Comparison of ENCODE assay signal across 1 cellular context in genomic region chr2:70188460-70188859, GRCh38.
A peak's percentile ranks its signal among the peaks of the same experiment; 100 is the strongest.
TF ChIP-seq lines count a peak whose summit lies in the region.

No MANE protein-coding gene starts in this region.

TF ChIP-seq in HepG2, 621 proteins besides CTCF, POLR2A, EP300 and RAD21 (continued from another document and continues in another):
- peak; percentile 66; the same call in 1 of the 2 replicates for TF ChIP-seq ZNF792 (CRISPR knock-in tag; IDR thresholded peaks at IDR 0.05)
- peak; percentile 18; the same call in 1 of the 2 replicates for TF ChIP-seq TBX3 (IDR thresholded peaks at IDR 0.05; ENCODE audit: borderline replicate concordance)
- TF ChIP-seq NRL (CRISPR knock-in tag; IDR thresholded peaks at IDR 0.05; ENCODE audit: borderline replicate concordance): no peak
- no peak for TF ChIP-seq ZNF446 (CRISPR knock-in tag; IDR thresholded peaks at IDR 0.05)
- TF ChIP-seq ZNF460 (CRISPR knock-in tag; IDR thresholded peaks at IDR 0.05; ENCODE audit: borderline replicate concordance): no peak
- peak; percentile 68 for TF ChIP-seq PHF21A (CRISPR knock-in tag; IDR thresholded peaks at IDR 0.05)
- no peak for TF ChIP-seq NR2F1 (CRISPR knock-in tag; IDR thresholded peaks at IDR 0.05)
- no peak for TF ChIP-seq HNRNPLL (IDR thresholded peaks at IDR 0.05; ENCODE audit: low read depth, low read length, poor library complexity, severe bottlenecking)
- TF ChIP-seq ZKSCAN1 (IDR thresholded peaks at IDR 0.05; ENCODE audit: low read length): no peak
- TF ChIP-seq, protein P1, sequence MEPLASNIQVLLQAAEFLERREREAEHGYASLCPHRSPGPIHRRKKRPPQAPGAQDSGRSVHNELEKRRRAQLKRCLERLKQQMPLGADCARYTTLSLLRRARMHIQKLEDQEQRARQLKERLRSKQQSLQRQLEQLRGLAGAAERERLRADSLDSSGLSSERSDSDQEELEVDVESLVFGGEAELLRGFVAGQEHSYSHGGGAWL (CRISPR knock-in tag; IDR thresholded peaks at IDR 0.05): no peak
- no peak for TF ChIP-seq ZNF296 (CRISPR knock-in tag; conservative IDR thresholded peaks at IDR 0.05)
- TF ChIP-seq ZC3H4 (CRISPR knock-in tag; IDR thresholded peaks at IDR 0.05; ENCODE audit: borderline replicate concordance): no peak
- TF ChIP-seq ZNF343 (CRISPR knock-in tag; IDR thresholded peaks at IDR 0.05): no peak
- no peak for TF ChIP-seq ZUFSP (CRISPR knock-in tag; IDR thresholded peaks at IDR 0.05; ENCODE audit: borderline replicate concordance)
- TF ChIP-seq, protein P2, sequence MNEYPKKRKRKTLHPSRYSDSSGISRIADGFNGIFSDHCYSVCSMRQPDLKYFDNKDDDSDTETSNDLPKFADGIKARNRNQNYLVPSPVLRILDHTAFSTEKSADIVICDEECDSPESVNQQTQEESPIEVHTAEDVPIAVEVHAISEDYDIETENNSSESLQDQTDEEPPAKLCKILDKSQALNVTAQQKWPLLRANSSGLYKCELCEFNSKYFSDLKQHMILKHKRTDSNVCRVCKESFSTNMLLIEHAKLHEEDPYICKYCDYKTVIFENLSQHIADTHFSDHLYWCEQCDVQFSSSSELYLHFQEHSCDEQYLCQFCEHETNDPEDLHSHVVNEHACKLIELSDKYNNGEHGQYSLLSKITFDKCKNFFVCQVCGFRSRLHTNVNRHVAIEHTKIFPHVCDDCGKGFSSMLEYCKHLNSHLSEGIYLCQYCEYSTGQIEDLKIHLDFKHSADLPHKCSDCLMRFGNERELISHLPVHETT (CRISPR knock-in tag; conservative IDR thresholded peaks at IDR 0.05): 0 out of 2 replicates have a peak, but pooled peaks have one; percentile 29
- TF ChIP-seq JUND (CRISPR knock-in tag; IDR thresholded peaks at IDR 0.05): peak; percentile 57; the same call in 1 of the 2 replicates
- no peak for TF ChIP-seq ZFP37 (CRISPR knock-in tag; IDR thresholded peaks at IDR 0.05; ENCODE audit: borderline replicate concordance)
- no peak for TF ChIP-seq SRSF4 (IDR thresholded peaks at IDR 0.05; ENCODE audit: low read depth, low read length, poor library complexity, severe bottlenecking)
- TF ChIP-seq ZNF703 (CRISPR knock-in tag; IDR thresholded peaks at IDR 0.05; ENCODE audit: borderline replicate concordance): no peak
- no peak for TF ChIP-seq ZNF670 (CRISPR knock-in tag; IDR thresholded peaks at IDR 0.05; ENCODE audit: borderline replicate concordance)
- TF ChIP-seq DNMT1 (CRISPR knock-in tag; IDR thresholded peaks at IDR 0.05): no peak
- TF ChIP-seq, protein P3, sequence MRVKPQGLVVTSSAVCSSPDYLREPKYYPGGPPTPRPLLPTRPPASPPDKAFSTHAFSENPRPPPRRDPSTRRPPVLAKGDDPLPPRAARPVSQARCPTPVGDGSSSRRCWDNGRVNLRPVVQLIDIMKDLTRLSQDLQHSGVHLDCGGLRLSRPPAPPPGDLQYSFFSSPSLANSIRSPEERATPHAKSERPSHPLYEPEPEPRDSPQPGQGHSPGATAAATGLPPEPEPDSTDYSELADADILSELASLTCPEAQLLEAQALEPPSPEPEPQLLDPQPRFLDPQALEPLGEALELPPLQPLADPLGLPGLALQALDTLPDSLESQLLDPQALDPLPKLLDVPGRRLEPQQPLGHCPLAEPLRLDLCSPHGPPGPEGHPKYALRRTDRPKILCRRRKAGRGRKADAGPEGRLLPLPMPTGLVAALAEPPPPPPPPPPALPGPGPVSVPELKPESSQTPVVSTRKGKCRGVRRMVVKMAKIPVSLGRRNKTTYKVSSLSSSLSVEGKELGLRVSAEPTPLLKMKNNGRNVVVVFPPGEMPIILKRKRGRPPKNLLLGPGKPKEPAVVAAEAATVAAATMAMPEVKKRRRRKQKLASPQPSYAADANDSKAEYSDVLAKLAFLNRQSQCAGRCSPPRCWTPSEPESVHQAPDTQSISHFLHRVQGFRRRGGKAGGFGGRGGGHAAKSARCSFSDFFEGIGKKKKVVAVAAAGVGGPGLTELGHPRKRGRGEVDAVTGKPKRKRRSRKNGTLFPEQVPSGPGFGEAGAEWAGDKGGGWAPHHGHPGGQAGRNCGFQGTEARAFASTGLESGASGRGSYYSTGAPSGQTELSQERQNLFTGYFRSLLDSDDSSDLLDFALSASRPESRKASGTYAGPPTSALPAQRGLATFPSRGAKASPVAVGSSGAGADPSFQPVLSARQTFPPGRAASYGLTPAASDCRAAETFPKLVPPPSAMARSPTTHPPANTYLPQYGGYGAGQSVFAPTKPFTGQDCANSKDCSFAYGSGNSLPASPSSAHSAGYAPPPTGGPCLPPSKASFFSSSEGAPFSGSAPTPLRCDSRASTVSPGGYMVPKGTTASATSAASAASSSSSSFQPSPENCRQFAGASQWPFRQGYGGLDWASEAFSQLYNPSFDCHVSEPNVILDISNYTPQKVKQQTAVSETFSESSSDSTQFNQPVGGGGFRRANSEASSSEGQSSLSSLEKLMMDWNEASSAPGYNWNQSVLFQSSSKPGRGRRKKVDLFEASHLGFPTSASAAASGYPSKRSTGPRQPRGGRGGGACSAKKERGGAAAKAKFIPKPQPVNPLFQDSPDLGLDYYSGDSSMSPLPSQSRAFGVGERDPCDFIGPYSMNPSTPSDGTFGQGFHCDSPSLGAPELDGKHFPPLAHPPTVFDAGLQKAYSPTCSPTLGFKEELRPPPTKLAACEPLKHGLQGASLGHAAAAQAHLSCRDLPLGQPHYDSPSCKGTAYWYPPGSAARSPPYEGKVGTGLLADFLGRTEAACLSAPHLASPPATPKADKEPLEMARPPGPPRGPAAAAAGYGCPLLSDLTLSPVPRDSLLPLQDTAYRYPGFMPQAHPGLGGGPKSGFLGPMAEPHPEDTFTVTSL (CRISPR knock-in tag; IDR thresholded peaks at IDR 0.05; ENCODE audit: borderline replicate concordance): peak; percentile 84; the same call in 1 of the 2 replicates
- TF ChIP-seq, protein P4, sequence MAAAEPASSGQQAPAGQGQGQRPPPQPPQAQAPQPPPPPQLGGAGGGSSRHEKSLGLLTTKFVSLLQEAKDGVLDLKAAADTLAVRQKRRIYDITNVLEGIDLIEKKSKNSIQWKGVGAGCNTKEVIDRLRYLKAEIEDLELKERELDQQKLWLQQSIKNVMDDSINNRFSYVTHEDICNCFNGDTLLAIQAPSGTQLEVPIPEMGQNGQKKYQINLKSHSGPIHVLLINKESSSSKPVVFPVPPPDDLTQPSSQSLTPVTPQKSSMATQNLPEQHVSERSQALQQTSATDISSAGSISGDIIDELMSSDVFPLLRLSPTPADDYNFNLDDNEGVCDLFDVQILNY (CRISPR knock-in tag; conservative IDR thresholded peaks at IDR 0.05): no peak
- TF ChIP-seq IKZF4 (CRISPR knock-in tag; IDR thresholded peaks at IDR 0.05; ENCODE audit: borderline replicate concordance, low read depth, not compliant biosample characterization): no peak
- peak; percentile 78 for TF ChIP-seq RCOR2 (CRISPR knock-in tag; IDR thresholded peaks at IDR 0.05)
- no peak for TF ChIP-seq RFXANK (CRISPR knock-in tag; IDR thresholded peaks at IDR 0.05)
- no peak for TF ChIP-seq RFX1 (IDR thresholded peaks at IDR 0.05)
- TF ChIP-seq, protein P5, sequence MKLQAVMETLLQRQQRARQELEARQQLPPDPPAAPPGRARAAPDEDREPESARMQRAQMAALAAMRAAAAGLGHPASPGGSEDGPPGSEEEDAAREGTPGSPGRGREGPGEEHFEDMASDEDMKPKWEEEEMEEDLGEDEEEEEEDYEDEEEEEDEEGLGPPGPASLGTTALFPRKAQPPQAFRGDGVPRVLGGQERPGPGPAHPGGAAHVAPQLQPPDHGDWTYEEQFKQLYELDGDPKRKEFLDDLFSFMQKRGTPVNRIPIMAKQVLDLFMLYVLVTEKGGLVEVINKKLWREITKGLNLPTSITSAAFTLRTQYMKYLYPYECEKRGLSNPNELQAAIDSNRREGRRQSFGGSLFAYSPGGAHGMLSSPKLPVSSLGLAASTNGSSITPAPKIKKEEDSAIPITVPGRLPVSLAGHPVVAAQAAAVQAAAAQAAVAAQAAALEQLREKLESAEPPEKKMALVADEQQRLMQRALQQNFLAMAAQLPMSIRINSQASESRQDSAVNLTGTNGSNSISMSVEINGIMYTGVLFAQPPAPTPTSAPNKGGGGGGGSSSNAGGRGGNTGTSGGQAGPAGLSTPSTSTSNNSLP (IDR thresholded peaks at IDR 0.05; ENCODE audit: low read depth, low read length): peak; percentile 86
- TF ChIP-seq NR2F2 (IDR thresholded peaks at IDR 0.05; ENCODE audit: borderline replicate concordance, low read depth): no peak
- no peak for TF ChIP-seq BCLAF1 (IDR thresholded peaks at IDR 0.05)
- no peak for TF ChIP-seq SP140L (CRISPR knock-in tag; IDR thresholded peaks at IDR 0.05; ENCODE audit: borderline replicate concordance)
- TF ChIP-seq ATF7 (IDR thresholded peaks at IDR 0.05): peak; percentile 66
- TF ChIP-seq ATF7 (CRISPR knock-in tag; IDR thresholded peaks at IDR 0.05): no peak
- TF ChIP-seq, protein P6, sequence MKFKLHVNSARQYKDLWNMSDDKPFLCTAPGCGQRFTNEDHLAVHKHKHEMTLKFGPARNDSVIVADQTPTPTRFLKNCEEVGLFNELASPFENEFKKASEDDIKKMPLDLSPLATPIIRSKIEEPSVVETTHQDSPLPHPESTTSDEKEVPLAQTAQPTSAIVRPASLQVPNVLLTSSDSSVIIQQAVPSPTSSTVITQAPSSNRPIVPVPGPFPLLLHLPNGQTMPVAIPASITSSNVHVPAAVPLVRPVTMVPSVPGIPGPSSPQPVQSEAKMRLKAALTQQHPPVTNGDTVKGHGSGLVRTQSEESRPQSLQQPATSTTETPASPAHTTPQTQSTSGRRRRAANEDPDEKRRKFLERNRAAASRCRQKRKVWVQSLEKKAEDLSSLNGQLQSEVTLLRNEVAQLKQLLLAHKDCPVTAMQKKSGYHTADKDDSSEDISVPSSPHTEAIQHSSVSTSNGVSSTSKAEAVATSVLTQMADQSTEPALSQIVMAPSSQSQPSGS (CRISPR knock-in tag; IDR thresholded peaks at IDR 0.05): peak; percentile 78; the same call in 1 of the 2 replicates
- no peak for TF ChIP-seq ZNF766 (CRISPR knock-in tag; IDR thresholded peaks at IDR 0.05; ENCODE audit: borderline replicate concordance)
- TF ChIP-seq, protein P7, sequence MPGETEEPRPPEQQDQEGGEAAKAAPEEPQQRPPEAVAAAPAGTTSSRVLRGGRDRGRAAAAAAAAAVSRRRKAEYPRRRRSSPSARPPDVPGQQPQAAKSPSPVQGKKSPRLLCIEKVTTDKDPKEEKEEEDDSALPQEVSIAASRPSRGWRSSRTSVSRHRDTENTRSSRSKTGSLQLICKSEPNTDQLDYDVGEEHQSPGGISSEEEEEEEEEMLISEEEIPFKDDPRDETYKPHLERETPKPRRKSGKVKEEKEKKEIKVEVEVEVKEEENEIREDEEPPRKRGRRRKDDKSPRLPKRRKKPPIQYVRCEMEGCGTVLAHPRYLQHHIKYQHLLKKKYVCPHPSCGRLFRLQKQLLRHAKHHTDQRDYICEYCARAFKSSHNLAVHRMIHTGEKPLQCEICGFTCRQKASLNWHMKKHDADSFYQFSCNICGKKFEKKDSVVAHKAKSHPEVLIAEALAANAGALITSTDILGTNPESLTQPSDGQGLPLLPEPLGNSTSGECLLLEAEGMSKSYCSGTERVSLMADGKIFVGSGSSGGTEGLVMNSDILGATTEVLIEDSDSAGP (CRISPR knock-in tag; IDR thresholded peaks at IDR 0.05; ENCODE audit: borderline replicate concordance): no peak
- no peak for TF ChIP-seq ZBTB42 (CRISPR knock-in tag; IDR thresholded peaks at IDR 0.05)
- TF ChIP-seq ZNF616 (CRISPR knock-in tag; IDR thresholded peaks at IDR 0.05; ENCODE audit: low read depth): no peak
- TF ChIP-seq E2F1 (CRISPR knock-in tag; IDR thresholded peaks at IDR 0.05): no peak
